31 cellular contexts compared by ENCODE assay signal in the genomic region with DNA sequence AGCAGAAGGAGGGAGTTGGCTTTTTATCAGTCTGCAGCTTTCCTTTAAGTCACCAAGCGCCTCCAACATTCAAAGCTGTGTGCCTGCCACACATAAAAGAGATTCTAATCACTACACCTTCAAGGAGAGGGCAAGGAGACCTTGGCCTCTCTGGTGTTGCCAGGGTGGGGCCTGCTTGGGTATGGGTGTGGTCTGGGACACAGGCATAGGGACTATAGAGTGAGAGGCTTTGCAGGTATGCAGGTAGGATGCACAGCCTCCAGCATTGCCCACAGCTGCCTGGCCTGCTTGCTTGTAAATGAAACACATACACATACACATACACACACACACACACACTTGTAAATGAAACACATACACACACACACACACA.
"Had no signal": no experiment of that assay in that cellular context is flagged by ENCODE, and none has a peak within 500 bp of the region (broad histone marks: within the 10 kb centered on the region; RNA-seq: fewer than 3 reads in every experiment).

No MANE protein-coding gene starts in this region.

- H3K36me3 ChIP-seq: Peyer's patch, SJSA1 had no signal

- H3K27me3 ChIP-seq: ascending aorta, body of pancreas, Peyer's patch, SJSA1 had no signal

- H3K9me3 ChIP-seq: ascending aorta, body of pancreas, Peyer's patch, SJSA1 had no signal

- ATAC-seq: activated naive CD4-positive, alpha-beta T cell treated with anti-CD3 and anti-CD28 coated beads, Interleukin-2, amount 50 U/mL, for 72 hours; activated naive CD8-positive, alpha-beta T cell treated with anti-CD3 and anti-CD28 coated beads, Interleukin-2, amount 50 U/mL, for 24 hours; activated T-cell treated with anti-CD3 and anti-CD28 coated beads, Interleukin-2, amount 50 U/mL, for 4 hours; body of pancreas; K562; SK-N-SH treated with all-trans-retinoic acid at 6 μM for 48 hours; T-helper 17 cell had no signal

- DNase-seq: activated CD4-positive, alpha-beta memory T cell treated with anti-CD3 and anti-CD28 coated beads for 36 hours; activated CD4-positive, alpha-beta T cell treated with anti-CD3 and anti-CD28 coated beads, Interleukin-2, amount 10 ng/mL, durations not matched to agents 7 days and 5 days; activated CD4-positive, CD25-positive, alpha-beta regulatory T cell; activated CD8-positive, alpha-beta memory T cell treated with anti-CD3 and anti-CD28 coated beads for 24 hours; activated effector memory CD4-positive, alpha-beta T cell treated with anti-CD3 and anti-CD28 coated beads, Interleukin-2, amount 50 U/mL, for 16 hours; activated naive CD4-positive, alpha-beta T cell treated with Interleukin-2 at 50 U/mL for 16 hours; activated naive CD8-positive, alpha-beta T cell treated with anti-CD3 and anti-CD28 coated beads, Interleukin-2, amount 50 U/mL, for 24 hours; activated T-cell treated with anti-CD3 and anti-CD28 coated beads, Interleukin-2, amount 50 U/mL, for 4 hours; amniotic stem cell; body of pancreas; Karpas-422; MM.1S; NCI-H1105; NCI-H1436; NCI-H1694 treated with DMSO at 0.1 percent for 48 hours; NCI-H2029 treated with DMSO at 0.1 percent for 48 hours; NCI-H345; NCI-H510A; NCI-H526 treated with DMSO at 0.1 percent for 48 hours; NCI-H82; NK-92 treated with Interleukin-12 subunit alpha and Interleukin-12 subunit beta, amount 100 ng/mL, for 24 hours; Peyer's patch; Right ventricle myocardium superior; T-helper 17 cell; T-helper 9 cell had no signal

- H3K4me3 ChIP-seq: ascending aorta, body of pancreas, K562, Peyer's patch, SJSA1 had no signal

- H3K4me1 ChIP-seq: ascending aorta, body of pancreas, Peyer's patch, SJSA1 had no signal

- H3K27ac ChIP-seq: ascending aorta, body of pancreas, Peyer's patch, RWPE1, SJSA1 had no signal
